ENCODE assay signal across 24 cellular contexts in genomic region chr4:39026096-39026495, GRCh38. TPM values are rescaled to one million over a fixed set of nuclear protein-coding genes. Genes with fewer than 3 reads are reported as not detected.
DNase-seq lines count a peak whose midpoint lies in the region; ATAC-seq, FAIRE-seq and TF ChIP-seq lines count a peak whose summit lies in the region.
"Had no signal": no experiment of that assay in that cellular context is flagged by ENCODE, and none has a peak within 500 bp of the region (broad histone marks: within the 10 kb centered on the region; RNA-seq: fewer than 3 reads in every experiment).

No MANE protein-coding gene starts in this region.

- TF ChIP-seq EP300 in A549 (IDR thresholded peaks at IDR 0.05) = no peak

- TF ChIP-seq CTCF in A549 (IDR thresholded peaks at IDR 0.05) = no peak
- no peak for TF ChIP-seq CTCF in Panc1 (IDR thresholded peaks at IDR 0.05)
- TF ChIP-seq CTCF in fibroblast of pulmonary artery (IDR thresholded peaks at IDR 0.05; ENCODE audit: low read length, missing control alignments) = no peak
- no peak for TF ChIP-seq CTCF in right lobe of liver (IDR thresholded peaks at IDR 0.05)

- no peak overlapping the region for H3K4me3 ChIP-seq in A549
- no peak overlapping the region for H3K4me3 ChIP-seq in GM23248
- no peak overlapping the region for H3K4me3 ChIP-seq in Panc1 (ENCODE audit: low read depth in 2 of 2, low read length in 2 of 2)
- peak overlapping the region; percentile 2 for H3K4me3 ChIP-seq in fibroblast of pulmonary artery (replicated peaks; ENCODE audit: low read depth, low read length)
- H3K4me3 ChIP-seq in right lobe of liver = no peak overlapping the region
- H3K4me3 ChIP-seq: heart right ventricle, suprapubic skin had no signal

- ATAC-seq in A549 = no peak
- no peak for ATAC-seq in Panc1
- no peak for ATAC-seq in right lobe of liver
- ATAC-seq in HG02973 (IDR thresholded peaks at IDR 0.05; ENCODE audit: unreplicated experiment) = no peak
- ATAC-seq: activated naive CD8-positive, alpha-beta T cell treated with anti-CD3 and anti-CD28 coated beads, Interleukin-2, amount 50 U/mL, for 24 hours; heart right ventricle; stimulated activated effector memory CD8-positive, alpha-beta T cell treated with anti-CD3 and anti-CD28 coated beads, Interleukin-12 subunit alpha, Interleukin-12 subunit beta, amount 100 ng/mL, for 72 hours; WTC11 had no signal

- no peak for DNase-seq in A549 (ENCODE audit: low read depth in 1 of 2, low spot score in 1 of 2)
- no peak for DNase-seq in GM23248
- DNase-seq in Panc1 (ENCODE audit: low read depth, low spot score) = no peak
- DNase-seq in fibroblast of pulmonary artery (ENCODE audit: low read depth) = no peak
- no peak for DNase-seq in COLO829 (ENCODE audit: low spot score)
- DNase-seq in right lobe of liver = no peak
- no peak for DNase-seq in SKM-1 (lab: John Stamatoyannopoulos, UW; ENCODE audit: unreplicated experiment)
- DNase-seq: ACHN; activated CD4-positive, alpha-beta memory T cell treated with anti-CD3 and anti-CD28 coated beads, Interleukin-2, amount 10 ng/mL, durations not matched to agents 7 days and 5 days; activated effector memory CD4-positive, alpha-beta T cell treated with anti-CD3 and anti-CD28 coated beads, Interleukin-2, amount 50 U/mL, for 16 hours; activated naive CD8-positive, alpha-beta T cell treated with anti-CD3 and anti-CD28 coated beads, Interleukin-2, amount 50 U/mL, for 24 hours; activated T-cell treated with anti-CD3 and anti-CD28 coated beads for 4 hours; C1 segment of cervical spinal cord; foreskin fibroblast; heart right ventricle; KG1; NCI-H1436 treated with DMSO at 0.1 percent for 48 hours; NK-92 treated with Interleukin-12 subunit alpha and Interleukin-12 subunit beta, amount 100 ng/mL, for 24 hours; stimulated activated CD4-positive, alpha-beta T cell treated with anti-CD3 and anti-CD28 coated beads, Interleukin-2, amount 100 ng/mL, for 48 hours; T-helper 9 cell had no signal

- H3K79me2 ChIP-seq in GM23248 (ENCODE audit: insufficient read depth) = no peaks in the 10 kb centered on the region

- in situ Hi-C loops in GM23248 (cut with MboI) = no loop called here
- in situ Hi-C loops in Panc1 (cut with HindIII; ENCODE audit: low pct_unique_long_range_greater_than_20kb, low sequenced_read_pairs) = no loop called here

- H3K9me3 ChIP-seq in A549 = no peaks in the 10 kb centered on the region
- H3K9me3 ChIP-seq in GM23248 (ENCODE audit: low read depth) = no peaks in the 10 kb centered on the region
- no peaks in the 10 kb centered on the region; the same call in 1 of the 2 replicates for H3K9me3 ChIP-seq in Panc1 (ENCODE audit: control insufficient read depth, insufficient read depth, low read depth, low read length)
- no peaks in the 10 kb centered on the region for H3K9me3 ChIP-seq in right lobe of liver
- H3K9me3 ChIP-seq: heart right ventricle, suprapubic skin had no signal

- H4K20me1 ChIP-seq in GM23248 (ENCODE audit: insufficient read depth) = no peaks in the 10 kb centered on the region

- H3K27ac ChIP-seq in A549 = peak overlapping the region; percentile 86 to 87
- H3K27ac ChIP-seq in GM23248 = no peak overlapping the region
- H3K27ac ChIP-seq in Panc1 (ENCODE audit: low read length) = peak overlapping the region; percentile 94
- no peak overlapping the region for H3K27ac ChIP-seq in right lobe of liver
- H3K27ac ChIP-seq: heart right ventricle, suprapubic skin had no signal

- H3K4me1 ChIP-seq in A549 (peaks cover 33% of the 10 kb centered on the region; the same call in 2 of the 3 replicates), GM23248 (ENCODE audit: insufficient read depth) (peaks cover 8% of the 10 kb centered on the region; the same call in 1 of the 2 replicates), Panc1 (ENCODE audit: control insufficient read depth, insufficient read depth, low read length) (peaks cover 9% of the 10 kb centered on the region), right lobe of liver (no peaks in the 10 kb centered on the region)
- H3K4me1 ChIP-seq: suprapubic skin had no signal

- POLR2A ChIA-PET in A549 (lab: Yijun Ruan, JAX) (no interaction called here), Panc1 (lab: Charles Lee) (no interaction called here)

- peak overlapping the region; percentile 41 for H2AFZ ChIP-seq in GM23248

- H3K27me3 ChIP-seq in GM23248 (replicated peaks; ENCODE audit: insufficient read depth) = no peaks in the 10 kb centered on the region
- no peaks in the 10 kb centered on the region for H3K27me3 ChIP-seq in Panc1 (ENCODE audit: control insufficient read depth, insufficient read depth, low read length)
- no peaks in the 10 kb centered on the region for H3K27me3 ChIP-seq in right lobe of liver
- H3K27me3 ChIP-seq: heart right ventricle, suprapubic skin had no signal

- no peaks in the 10 kb centered on the region; the same call in 1 of the 2 replicates for H3K9me2 ChIP-seq in GM23248 (ENCODE audit: insufficient read depth)

- TF ChIP-seq POLR2A in A549 (IDR thresholded peaks at IDR 0.05; ENCODE audit: low read length) = no peak
- no peak for TF ChIP-seq POLR2A in right lobe of liver (IDR thresholded peaks at IDR 0.05)

- CTCF ChIA-PET in A549 (lab: Yijun Ruan, JAX) = interaction anchor here (1.3 kb wide), 1 partner anchor 66 kb away, joined by 3 read pairs; no protein-coding TSS in a partner anchor
- CTCF ChIA-PET in Panc1 (lab: Charles Lee) = no interaction called here

- intact Hi-C loops in Panc1 (cut with micrococcal nuclease; ENCODE audit: unreplicated experiment) = no loop called here
- intact Hi-C loops in right lobe of liver (cut with DNase I) = no loop called here

- no peak for FAIRE-seq in A549 (lab: Jason Lieb, UNC)

- no peak for TF ChIP-seq RAD21 in A549 (conservative IDR thresholded peaks at IDR 0.05 in 1 of 2, IDR thresholded peaks at IDR 0.05 in 1 of 2)

- no peaks in the 10 kb centered on the region for H3K36me3 ChIP-seq in GM23248 (ENCODE audit: low read depth)
- H3K36me3 ChIP-seq in Panc1 (ENCODE audit: control insufficient read depth, insufficient read depth, low read length) = no peaks in the 10 kb centered on the region
- no peaks in the 10 kb centered on the region for H3K36me3 ChIP-seq in right lobe of liver
- H3K36me3 ChIP-seq: heart right ventricle, suprapubic skin had no signal

- no peak overlapping the region for H3K9ac ChIP-seq in GM23248

- H3K4me2 ChIP-seq in A549 = peak overlapping the region; percentile 87
- no peak overlapping the region for H3K4me2 ChIP-seq in GM23248 (ENCODE audit: unreplicated experiment)

- BruUV-seq in Panc1 (replicated peaks; lab: Mats Ljungman, UMichigan) = no TSS peak

- no peaks in the 10 kb centered on the region for H3F3A ChIP-seq in GM23248 (ENCODE audit: insufficient read depth)

TF ChIP-seq in A549, 52 proteins besides CTCF, POLR2A, EP300 and RAD21:
- TF ChIP-seq EHMT2 (IDR thresholded peaks at IDR 0.05; ENCODE audit: low read depth) = no peak
- TF ChIP-seq FOSB (CRISPR knock-in tag; IDR thresholded peaks at IDR 0.05) = no peak
- no peak for TF ChIP-seq NR3C1 (IDR thresholded peaks at IDR 0.05)
- TF ChIP-seq CEBPB (IDR thresholded peaks at IDR 0.05) = no peak
- TF ChIP-seq MYC (IDR thresholded peaks at IDR 0.05; ENCODE audit: borderline replicate concordance, low read length) = no peak
- no peak for TF ChIP-seq TFCP2L1 (CRISPR knock-in tag; IDR thresholded peaks at IDR 0.05)
- no peak for TF ChIP-seq HOXB5 (CRISPR knock-in tag; IDR thresholded peaks at IDR 0.05)
- no peak for TF ChIP-seq MAX (IDR thresholded peaks at IDR 0.05)

RNA-seq across cellular contexts. Expression of gene TMEM156, which starts 6.1 kb away (rescaled TPM):
- polyA plus RNA-seq in A549 (2011; rRNA removed) (38.5 and 45.1 TPM in 2 replicates), A549 (2017; fragmentation: RNase III; extraction: RNeasy Plus Mini Kit Qiagen cat#74134 plus additional on column Dnase treatment) (9.2 to 10.9 TPM (median 10.4 TPM) in 3 replicates), GM23248 (2016; fragmentation: Nextera tagmentation; extraction: Ambion mirVana) (0.30 TPM in 1 of 2 replicates, not detected in the other)
- polyA plus RNA-seq in A549 (2012; cell fraction: cytosol; rRNA removed) = 5.4 TPM in 2 replicates
- polyA plus RNA-seq in A549 (2012; cell fraction: nucleus; rRNA removed) = 1.1 and 1.9 TPM in 2 replicates
- polyA minus RNA-seq in A549 (2011; rRNA and poly(A)+ RNA removed) = 4.4 and 5.7 TPM in 2 replicates
- not detected in 2 replicates for total RNA-seq in GM23248 (2014; rRNA removed; shearing (Covaris generic))
- total RNA-seq in Panc1 (2021; ENCODE audit: unreplicated experiment) (5.8 TPM), right lobe of liver (1 to 10 TPM in 4 of 6 experiments, under 1 TPM in 1, not detected in 1; 0.29 to 2.8 (median 1.2) TPM)
- 3.5 TPM for polyA plus RNA-seq in Panc1 (2012; ENCODE audit: insufficient read length)
- total RNA-seq: suprapubic skin had no signal

RNA-seq across cellular contexts. Expression of gene KLHL5, which starts 35.9 kb away (rescaled TPM):
- 98.6 and 108 TPM in 2 replicates for polyA plus RNA-seq in A549 (2011; rRNA removed)
- polyA plus RNA-seq in A549 (2012; cell fraction: cytosol; rRNA removed) = 30.1 and 34.1 TPM in 2 replicates
- polyA plus RNA-seq in A549 (2012; cell fraction: nucleus; rRNA removed) = 7.9 and 14.7 TPM in 2 replicates
- 51.9 to 63.2 TPM (median 62.4 TPM) in 3 replicates for polyA plus RNA-seq in A549 (2017; fragmentation: RNase III; extraction: RNeasy Plus Mini Kit Qiagen cat#74134 plus additional on column Dnase treatment)
- polyA minus RNA-seq in A549 (2011; rRNA and poly(A)+ RNA removed) = 93.3 and 111 TPM in 2 replicates
- total RNA-seq in GM23248 (2014; rRNA removed; shearing (Covaris generic)) = 43.3 and 49.4 TPM in 2 replicates
- 27.0 and 28.3 TPM in 2 replicates for polyA plus RNA-seq in GM23248 (2016; fragmentation: Nextera tagmentation; extraction: Ambion mirVana)
- 128 TPM for total RNA-seq in Panc1 (2021; ENCODE audit: unreplicated experiment)
- polyA plus RNA-seq in Panc1 (2012; ENCODE audit: insufficient read length) = 107 TPM
- total RNA-seq in right lobe of liver = 10 to 100 TPM; 25.5 to 88.0 (median 42.2) TPM

Comparison
In these comparisons a context has a peak if more than half of its experiments do, and no peak if none do; other contexts are left out.
1. H3K27ac ChIP-seq: peak in A549 (2 of 2) and Panc1 (single experiment); none in GM23248 (single experiment) and right lobe of liver (0 of 3).